22 cellular contexts compared by ENCODE assay signal in genomic region chr13:41833201-41833600, GRCh38.
"Had no signal": no experiment of that assay in that cellular context is flagged by ENCODE, and none has a peak within 500 bp of the region (broad histone marks: within the 10 kb centered on the region; RNA-seq: fewer than 3 reads in every experiment).

No MANE protein-coding gene starts in this region.

- H3K4me3 ChIP-seq: gastroesophageal sphincter, heart left ventricle, left lung, lung, mucosa of descending colon, right lobe of liver, tibial nerve had no signal

- H3K27me3 ChIP-seq: gastroesophageal sphincter, heart left ventricle, left lung, right lobe of liver, tibial nerve had no signal

- DNase-seq: activated CD4-positive, alpha-beta T cell treated with anti-CD3 and anti-CD28 coated beads for 1 hour; activated CD4-positive, alpha-beta T cell treated with anti-CD3 and anti-CD28 coated beads, Interleukin-2, amount 50 U/mL, for 1 hour; activated CD8-positive, alpha-beta T cell treated with anti-CD3 and anti-CD28 coated beads for 36 hours; activated gamma-delta T cell treated with Interleukin-2 at 50 U/mL for 16 hours; activated naive CD4-positive, alpha-beta T cell treated with anti-CD3 and anti-CD28 coated beads, Interleukin-2, amount 50 U/mL, for 16 hours; activated T-cell treated with anti-CD3 and anti-CD28 coated beads, Interleukin-2, amount 50 U/mL, for 4 hours; amniotic stem cell; effector memory CD4-positive, alpha-beta T cell; erythroblast; heart left ventricle; mucosa of descending colon; right lobe of liver; stimulated activated CD4-positive, alpha-beta T cell treated with anti-CD3 and anti-CD28 coated beads, Interleukin-2, amount 100 ng/mL, for 48 hours; stimulated activated naive CD4-positive, alpha-beta T cell treated with Interleukin-2 at 50 U/mL for 16 hours; T-helper 17 cell; T1000 had no signal

- H3K27ac ChIP-seq: gastroesophageal sphincter, left lung, right lobe of liver, tibial nerve had no signal

- H3K9me3 ChIP-seq: gastroesophageal sphincter, heart left ventricle, left lung, mucosa of descending colon, right lobe of liver, tibial nerve had no signal

- ATAC-seq: activated CD8-positive, alpha-beta T cell treated with anti-CD3 and anti-CD28 coated beads for 36 hours; activated T-cell treated with anti-CD3 and anti-CD28 coated beads, Interleukin-2, amount 50 U/mL, for 4 hours; activated T-helper 17 cell treated with anti-CD3 and anti-CD28 coated beads, Interleukin-2, amount 50 U/mL, for 72 hours; gastroesophageal sphincter; left lung; mucosa of descending colon; natural killer cell treated with Interleukin-12 subunit alpha and Interleukin-12 subunit beta and Interleukin-15 and Interleukin-18, amount 100 ng/mL, for 72 hours; right lobe of liver; T-helper 17 cell had no signal

- H3K36me3 ChIP-seq: left lung had no signal
